9 cellular contexts compared by ENCODE assay signal in genomic region chr2:30217644-30218361, GRCh38. TPM values are rescaled to one million over a fixed set of nuclear protein-coding genes. Genes with fewer than 3 reads are reported as not detected.
A peak's percentile ranks its signal among the peaks of the same experiment; 100 is the strongest.
DNase-seq lines count a peak whose midpoint lies in the region; ATAC-seq and TF ChIP-seq lines count a peak whose summit lies in the region.
"Had no signal": no experiment of that assay in that cellular context is flagged by ENCODE, and none has a peak within 500 bp of the region (broad histone marks: within the 10 kb centered on the region; RNA-seq: fewer than 3 reads in every experiment).

No MANE protein-coding gene starts in this region.

- no peaks in the 10 kb centered on the region for H3K36me3 Mint-ChIP-seq in WTC11

- no peak for TF ChIP-seq CTCF in WTC11 (IDR thresholded peaks at IDR 0.05)

- ATAC-seq in WTC11 (peak; percentile 60), HG03139 (IDR thresholded peaks at IDR 0.05; ENCODE audit: unreplicated experiment) (no peak), HG02885 (IDR thresholded peaks at IDR 0.05; ENCODE audit: poor library complexity, unreplicated experiment) (no peak), GM21723 (IDR thresholded peaks at IDR 0.05; ENCODE audit: unreplicated experiment) (no peak)

- H3K27me3 Mint-ChIP-seq in WTC11 (ENCODE audit: low read depth) = no peaks in the 10 kb centered on the region; the same call in 1 of the 2 replicates

- no peaks in the 10 kb centered on the region for H3K9me3 Mint-ChIP-seq in WTC11
- H3K9me3 Mint-ChIP-seq: nephron progenitor cell had no signal

- POLR2A ChIA-PET in WTC11 (lab: Charles Lee) = no interaction called here

- H3K4me1 Mint-ChIP-seq in WTC11 = peaks cover 21% of the 10 kb centered on the region

- H3K27ac Mint-ChIP-seq in WTC11 = no peak overlapping the region
- H3K27ac Mint-ChIP-seq: nephron progenitor cell had no signal

- CTCF ChIA-PET in WTC11 (lab: Charles Lee) = interaction anchor here (1.0 to 1.2 kb wide), 2 partner anchors 9 to 494 kb away, joined by 3 read pairs; no protein-coding TSS in a partner anchor

- no peak overlapping the region for H3K4me3 Mint-ChIP-seq in WTC11
- H3K4me3 Mint-ChIP-seq: nephron progenitor cell had no signal

- DNase-seq in COLO668 (lab: John Stamatoyannopoulos, UW; ENCODE audit: unreplicated experiment) (peak; percentile 91), MV-4-11 (lab: John Stamatoyannopoulos, UW) (peak; percentile 64), WTC11 (ENCODE audit: low spot score) (no peak), medulla oblongata (ENCODE audit: extremely low spot score) (peak; percentile 62)
- DNase-seq in activated T-cell treated with anti-CD3 and anti-CD28 coated beads, Interleukin-2, amount 50 U/mL, for 48 hours = no peak
- DNase-seq: nephron progenitor cell had no signal

TF ChIP-seq in WTC11, 78 proteins besides CTCF, POLR2A, EP300 and RAD21:
- TF ChIP-seq CBFB (CRISPR knock-in tag; IDR thresholded peaks at IDR 0.05; ENCODE audit: low read depth) (no peak), FOXP1 (CRISPR knock-in tag; IDR thresholded peaks at IDR 0.05; ENCODE audit: borderline replicate concordance) (no peak), NFATC4 (CRISPR knock-in tag; IDR thresholded peaks at IDR 0.05) (no peak), CREB1 (CRISPR knock-in tag; IDR thresholded peaks at IDR 0.05) (no peak), EMX1 (CRISPR knock-in tag; IDR thresholded peaks at IDR 0.05) (no peak), ELF4 (CRISPR knock-in tag; IDR thresholded peaks at IDR 0.05; ENCODE audit: low read depth) (no peak), OVOL2 (CRISPR knock-in tag; IDR thresholded peaks at IDR 0.05; ENCODE audit: borderline replicate concordance) (no peak)
- TF ChIP-seq, protein P1, sequence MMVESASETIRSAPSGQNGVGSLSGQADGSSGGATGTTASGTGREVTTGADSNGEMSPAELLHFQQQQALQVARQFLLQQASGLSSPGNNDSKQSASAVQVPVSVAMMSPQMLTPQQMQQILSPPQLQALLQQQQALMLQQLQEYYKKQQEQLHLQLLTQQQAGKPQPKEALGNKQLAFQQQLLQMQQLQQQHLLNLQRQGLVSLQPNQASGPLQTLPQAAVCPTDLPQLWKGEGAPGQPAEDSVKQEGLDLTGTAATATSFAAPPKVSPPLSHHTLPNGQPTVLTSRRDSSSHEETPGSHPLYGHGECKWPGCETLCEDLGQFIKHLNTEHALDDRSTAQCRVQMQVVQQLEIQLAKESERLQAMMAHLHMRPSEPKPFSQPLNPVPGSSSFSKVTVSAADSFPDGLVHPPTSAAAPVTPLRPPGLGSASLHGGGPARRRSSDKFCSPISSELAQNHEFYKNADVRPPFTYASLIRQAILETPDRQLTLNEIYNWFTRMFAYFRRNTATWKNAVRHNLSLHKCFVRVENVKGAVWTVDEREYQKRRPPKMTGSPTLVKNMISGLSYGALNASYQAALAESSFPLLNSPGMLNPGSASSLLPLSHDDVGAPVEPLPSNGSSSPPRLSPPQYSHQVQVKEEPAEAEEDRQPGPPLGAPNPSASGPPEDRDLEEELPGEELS (CRISPR knock-in tag; IDR thresholded peaks at IDR 0.05) = no peak
- TF ChIP-seq, protein P2, sequence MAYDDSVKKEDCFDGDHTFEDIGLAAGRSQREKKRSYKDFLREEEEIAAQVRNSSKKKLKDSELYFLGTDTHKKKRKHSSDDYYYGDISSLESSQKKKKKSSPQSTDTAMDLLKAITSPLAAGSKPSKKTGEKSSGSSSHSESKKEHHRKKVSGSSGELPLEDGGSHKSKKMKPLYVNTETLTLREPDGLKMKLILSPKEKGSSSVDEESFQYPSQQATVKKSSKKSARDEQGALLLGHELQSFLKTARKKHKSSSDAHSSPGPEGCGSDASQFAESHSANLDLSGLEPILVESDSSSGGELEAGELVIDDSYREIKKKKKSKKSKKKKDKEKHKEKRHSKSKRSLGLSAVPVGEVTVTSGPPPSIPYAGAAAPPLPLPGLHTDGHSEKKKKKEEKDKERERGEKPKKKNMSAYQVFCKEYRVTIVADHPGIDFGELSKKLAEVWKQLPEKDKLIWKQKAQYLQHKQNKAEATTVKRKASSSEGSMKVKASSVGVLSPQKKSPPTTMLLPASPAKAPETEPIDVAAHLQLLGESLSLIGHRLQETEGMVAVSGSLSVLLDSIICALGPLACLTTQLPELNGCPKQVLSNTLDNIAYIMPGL (CRISPR knock-in tag; IDR thresholded peaks at IDR 0.05) = no peak
- TF ChIP-seq, protein P3, sequence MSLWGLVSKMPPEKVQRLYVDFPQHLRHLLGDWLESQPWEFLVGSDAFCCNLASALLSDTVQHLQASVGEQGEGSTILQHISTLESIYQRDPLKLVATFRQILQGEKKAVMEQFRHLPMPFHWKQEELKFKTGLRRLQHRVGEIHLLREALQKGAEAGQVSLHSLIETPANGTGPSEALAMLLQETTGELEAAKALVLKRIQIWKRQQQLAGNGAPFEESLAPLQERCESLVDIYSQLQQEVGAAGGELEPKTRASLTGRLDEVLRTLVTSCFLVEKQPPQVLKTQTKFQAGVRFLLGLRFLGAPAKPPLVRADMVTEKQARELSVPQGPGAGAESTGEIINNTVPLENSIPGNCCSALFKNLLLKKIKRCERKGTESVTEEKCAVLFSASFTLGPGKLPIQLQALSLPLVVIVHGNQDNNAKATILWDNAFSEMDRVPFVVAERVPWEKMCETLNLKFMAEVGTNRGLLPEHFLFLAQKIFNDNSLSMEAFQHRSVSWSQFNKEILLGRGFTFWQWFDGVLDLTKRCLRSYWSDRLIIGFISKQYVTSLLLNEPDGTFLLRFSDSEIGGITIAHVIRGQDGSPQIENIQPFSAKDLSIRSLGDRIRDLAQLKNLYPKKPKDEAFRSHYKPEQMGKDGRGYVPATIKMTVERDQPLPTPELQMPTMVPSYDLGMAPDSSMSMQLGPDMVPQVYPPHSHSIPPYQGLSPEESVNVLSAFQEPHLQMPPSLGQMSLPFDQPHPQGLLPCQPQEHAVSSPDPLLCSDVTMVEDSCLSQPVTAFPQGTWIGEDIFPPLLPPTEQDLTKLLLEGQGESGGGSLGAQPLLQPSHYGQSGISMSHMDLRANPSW (CRISPR knock-in tag; conservative IDR thresholded peaks at IDR 0.05; ENCODE audit: low read depth) = no peak
- TF ChIP-seq, protein P4, sequence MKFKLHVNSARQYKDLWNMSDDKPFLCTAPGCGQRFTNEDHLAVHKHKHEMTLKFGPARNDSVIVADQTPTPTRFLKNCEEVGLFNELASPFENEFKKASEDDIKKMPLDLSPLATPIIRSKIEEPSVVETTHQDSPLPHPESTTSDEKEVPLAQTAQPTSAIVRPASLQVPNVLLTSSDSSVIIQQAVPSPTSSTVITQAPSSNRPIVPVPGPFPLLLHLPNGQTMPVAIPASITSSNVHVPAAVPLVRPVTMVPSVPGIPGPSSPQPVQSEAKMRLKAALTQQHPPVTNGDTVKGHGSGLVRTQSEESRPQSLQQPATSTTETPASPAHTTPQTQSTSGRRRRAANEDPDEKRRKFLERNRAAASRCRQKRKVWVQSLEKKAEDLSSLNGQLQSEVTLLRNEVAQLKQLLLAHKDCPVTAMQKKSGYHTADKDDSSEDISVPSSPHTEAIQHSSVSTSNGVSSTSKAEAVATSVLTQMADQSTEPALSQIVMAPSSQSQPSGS (CRISPR knock-in tag; IDR thresholded peaks at IDR 0.05; ENCODE audit: borderline replicate concordance, low read depth) = no peak
TF ChIP-seq in WTC11: peak in this region for 0.

RNA-seq across cellular contexts. Expression of gene LBH, which starts 13.5 kb away (rescaled TPM):
- 30.8 to 47.3 TPM (median 34.7 TPM) in 3 replicates for total RNA-seq in WTC11 (2021)

Comparison
In these comparisons a context has a peak if more than half of its experiments do, and no peak if none do; other contexts are left out.
1. DNase-seq: peak in COLO668 (single experiment), MV-4-11 (single experiment) and medulla oblongata (single experiment); none in WTC11 (single experiment) and activated T-cell treated with anti-CD3 and anti-CD28 coated beads, Interleukin-2, amount 50 U/mL, for 48 hours (0 of 2).